Comparison of ENCODE assay signal across 23 cellular contexts in genomic region chr4:101415962-101416361, GRCh38.
"Had no signal": no experiment of that assay in that cellular context is flagged by ENCODE, and none has a peak within 500 bp of the region (broad histone marks: within the 10 kb centered on the region; RNA-seq: fewer than 3 reads in every experiment).

No MANE protein-coding gene starts in this region.

- H3K4me1 ChIP-seq: adrenal gland, uterus had no signal

- H3K9me3 ChIP-seq: adrenal gland, esophagus squamous epithelium, left ventricle myocardium inferior, uterus had no signal

- H3K4me3 ChIP-seq: adrenal gland, cardiac muscle cell, esophagus squamous epithelium, heart right ventricle, left ventricle myocardium inferior, neural progenitor cell, uterus had no signal

- ATAC-seq: activated CD8-positive, alpha-beta memory T cell treated with anti-CD3 and anti-CD28 coated beads, Interleukin-2, amount 10 ng/mL, durations not matched to agents 7 days and 5 days; activated CD8-positive, alpha-beta T cell treated with anti-CD3 and anti-CD28 coated beads for 36 hours; heart right ventricle; naive thymus-derived CD4-positive, alpha-beta T cell; right cardiac atrium; stimulated activated effector memory CD8-positive, alpha-beta T cell treated with anti-CD3 and anti-CD28 coated beads, Interleukin-12 subunit alpha, Interleukin-12 subunit beta, amount 100 ng/mL, for 72 hours had no signal

- H3K36me3 ChIP-seq: adrenal gland, cardiac muscle cell, esophagus squamous epithelium, heart right ventricle, left ventricle myocardium inferior, neural progenitor cell, uterus had no signal

- DNase-seq: activated CD4-positive, alpha-beta T cell treated with anti-CD3 and anti-CD28 coated beads, Interleukin-2, amount 50 U/mL, for 1 hour; activated CD4-positive, CD25-positive, alpha-beta regulatory T cell treated with anti-CD3 and anti-CD28 coated beads, Interleukin-2, amount 50 U/mL, for 72 hours; activated CD8-positive, alpha-beta memory T cell treated with anti-CD3 and anti-CD28 coated beads, Interleukin-2, amount 10 ng/mL, durations not matched to agents 7 days and 5 days; activated CD8-positive, alpha-beta T cell treated with anti-CD3 and anti-CD28 coated beads for 36 hours; activated effector memory CD4-positive, alpha-beta T cell treated with anti-CD3 and anti-CD28 coated beads, Interleukin-2, amount 50 U/mL, for 16 hours; activated naive CD4-positive, alpha-beta T cell treated with anti-CD3 and anti-CD28 coated beads for 36 hours; activated naive CD8-positive, alpha-beta T cell treated with anti-CD3 and anti-CD28 coated beads for 36 hours; activated T-cell treated with anti-CD3 and anti-CD28 coated beads for 4 hours; adrenal gland; dermis blood vessel endothelial cell; effector CD4-positive, alpha-beta T cell; esophagus squamous epithelium; foreskin melanocyte; heart right ventricle; left ventricle myocardium inferior; naive thymus-derived CD4-positive, alpha-beta T cell; stimulated activated CD4-positive, alpha-beta T cell treated with anti-CD3 and anti-CD28 coated beads, Interleukin-4, amount 100 ng/mL, for 24 hours; T-helper 2 cell; uterus had no signal

- H3K27ac ChIP-seq: adrenal gland, cardiac muscle cell, esophagus squamous epithelium, neural progenitor cell, uterus had no signal

- H3K27me3 ChIP-seq: adrenal gland, cardiac muscle cell, esophagus squamous epithelium, heart right ventricle, neural progenitor cell, uterus had no signal
